In the genomic region with DNA sequence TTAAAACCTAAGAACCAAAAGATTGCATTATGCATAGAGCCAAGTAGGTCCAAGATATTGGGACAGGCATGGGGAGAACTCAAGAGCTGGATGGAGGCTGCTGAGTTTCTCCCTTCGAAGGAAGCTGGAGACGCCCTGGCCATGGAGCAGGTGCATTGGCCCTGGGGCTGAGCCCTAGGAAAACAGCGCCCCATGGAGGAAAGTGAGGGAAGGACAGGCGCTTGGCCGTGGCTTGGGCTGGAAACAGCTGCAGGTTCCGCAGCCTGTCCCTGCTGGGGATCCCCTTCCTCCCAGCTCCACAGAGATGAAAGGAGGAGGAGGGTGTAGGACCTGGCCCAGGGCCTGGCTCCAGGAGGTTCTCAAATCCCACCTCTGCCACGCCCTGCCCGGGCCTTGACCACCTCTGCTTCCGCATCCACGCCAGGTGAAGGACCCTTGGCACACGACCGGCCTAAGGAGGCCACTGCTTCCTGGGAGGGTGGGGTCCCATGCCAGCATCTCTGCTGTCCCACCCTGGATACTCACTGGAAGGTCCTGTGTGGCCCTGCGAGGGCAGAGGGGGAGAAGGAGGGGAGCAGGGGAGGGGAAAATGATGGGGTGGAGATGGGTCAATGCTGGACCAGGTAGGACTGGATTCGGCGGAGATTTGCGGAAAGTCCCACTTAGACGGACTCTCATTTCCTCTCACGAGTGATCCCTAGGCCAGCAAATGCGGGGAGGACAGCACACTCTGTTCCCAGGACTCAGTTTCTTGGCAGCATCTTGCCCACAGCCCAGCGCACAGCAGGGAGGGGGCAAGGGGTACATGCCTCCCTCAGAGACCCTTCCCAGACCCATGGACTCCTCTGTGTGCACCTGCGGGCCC, we compare ENCODE assay signal across 14 cellular contexts.
DNase-seq lines count a peak whose midpoint lies in the region; ATAC-seq and TF ChIP-seq lines count a peak whose summit lies in the region.
"Had no signal": no experiment of that assay in that cellular context is flagged by ENCODE, and none has a peak within 500 bp of the region (broad histone marks: within the 10 kb centered on the region; RNA-seq: fewer than 3 reads in every experiment).

No MANE protein-coding gene starts in this region.

- intact Hi-C loops in cardiac septum (cut with DNase I): no loop called here
- intact Hi-C loops in heart right ventricle (cut with DNase I): no loop called here

- H3K27me3 ChIP-seq in heart right ventricle: peaks cover 0 to 25% (median 4%) of the 10 kb centered on the region in 7 donors
- no peaks in the 10 kb centered on the region; the same call in 1 of the 2 replicates for H3K27me3 ChIP-seq in OCI-LY1 (ENCODE audit: insufficient read depth, low read length)
- peaks cover 0 to 4% (median 0%) of the 10 kb centered on the region in 4 donors for H3K27me3 ChIP-seq in liver (ENCODE audit: control insufficient read depth in 4 of 4, insufficient read depth in 4 of 4, low read length in 3 of 4)
- H3K27me3 ChIP-seq: vagina had no signal

- H3K79me2 ChIP-seq in OCI-LY1 (ENCODE audit: insufficient read depth, low read length): no peaks in the 10 kb centered on the region

- H3K9me2 ChIP-seq in OCI-LY1 (ENCODE audit: low read depth, low read length): no peaks in the 10 kb centered on the region

- H3K9me3 ChIP-seq in heart right ventricle (peaks cover 0 to 15% (median 5%) of the 10 kb centered on the region in 11 donors), OCI-LY1 (ENCODE audit: low read length) (no peaks in the 10 kb centered on the region), liver (ENCODE audit: control insufficient read depth in 4 of 4, low read length in 3 of 4) (peaks cover 0 to 7% (median 5%) of the 10 kb centered on the region in 4 donors)
- H3K9me3 ChIP-seq: vagina had no signal

- H3K27ac ChIP-seq in heart right ventricle (no peak overlapping the region), OCI-LY1 (ENCODE audit: low read depth, low read length, poor library complexity, severe bottlenecking) (no peak overlapping the region), liver (ENCODE audit: low read depth in 1 of 2, low read length in 2 of 2) (no peak overlapping the region)
- H3K27ac ChIP-seq: dorsolateral prefrontal cortex, vagina had no signal

- no peaks in the 10 kb centered on the region for H3F3A ChIP-seq in OCI-LY1 (ENCODE audit: insufficient read depth, low read length)

- no peak overlapping the region for H3K4me3 ChIP-seq in heart right ventricle
- H3K4me3 ChIP-seq in OCI-LY1 (ENCODE audit: low read depth, low read length, poor library complexity, severe bottlenecking): no peak overlapping the region
- no peak overlapping the region for H3K4me3 ChIP-seq in liver (ENCODE audit: low read depth in 1 of 3, low read length in 3 of 3)
- H3K4me3 ChIP-seq: dorsolateral prefrontal cortex, vagina had no signal

- DNase-seq in cardiac septum (ENCODE audit: low spot score): peak; percentile 63
- no peak for DNase-seq in heart right ventricle
- no peak for DNase-seq in activated CD4-positive, alpha-beta T cell treated with anti-CD3 and anti-CD28 coated beads, Interleukin-2, amount 50 U/mL, for 4 hours
- DNase-seq: Calu3; left cardiac atrium; NCI-H1694; stimulated activated CD4-positive, alpha-beta T cell treated with anti-CD3 and anti-CD28 coated beads, Interleukin-12 subunit alpha, Interleukin-12 subunit beta, amount 100 ng/mL, for 4 hours had no signal

- no peak overlapping the region for H3K4me2 ChIP-seq in OCI-LY1 (ENCODE audit: low read length)

- no peaks in the 10 kb centered on the region for H4K20me1 ChIP-seq in OCI-LY1 (ENCODE audit: insufficient read depth, low read length)

- H3K9ac ChIP-seq in OCI-LY1 (ENCODE audit: low read length) (no peak overlapping the region), liver (ENCODE audit: low read depth in 1 of 2, low read length in 2 of 2) (no peak overlapping the region)

- H3K4me1 ChIP-seq in heart right ventricle: no peaks in the 10 kb centered on the region
- no peaks in the 10 kb centered on the region for H3K4me1 ChIP-seq in OCI-LY1 (ENCODE audit: insufficient read depth, low read length, severe bottlenecking)
- H3K4me1 ChIP-seq in liver (ENCODE audit: control insufficient read depth in 4 of 4, insufficient read depth in 4 of 4, low read length in 3 of 4): no peaks in the 10 kb centered on the region
- H3K4me1 ChIP-seq: vagina had no signal

- ATAC-seq in heart right ventricle (no peak), HG02610 (IDR thresholded peaks at IDR 0.05; ENCODE audit: unreplicated experiment) (no peak), HG03442 (IDR thresholded peaks at IDR 0.05; ENCODE audit: unreplicated experiment) (no peak), HG03159 (IDR thresholded peaks at IDR 0.05; ENCODE audit: unreplicated experiment) (no peak)
- ATAC-seq: left cardiac atrium had no signal

- H2AFZ ChIP-seq in OCI-LY1 (ENCODE audit: low read length): no peak overlapping the region

- H3K36me3 ChIP-seq in heart right ventricle: no peaks in the 10 kb centered on the region
- no peaks in the 10 kb centered on the region for H3K36me3 ChIP-seq in OCI-LY1 (ENCODE audit: insufficient read depth, low read length)
- H3K36me3 ChIP-seq in liver (ENCODE audit: control insufficient read depth in 4 of 4, insufficient read depth in 3 of 4, low read depth in 1 of 4, low read length in 3 of 4): no peaks in the 10 kb centered on the region
- H3K36me3 ChIP-seq: vagina had no signal

- TF ChIP-seq CTCF in heart right ventricle (IDR thresholded peaks at IDR 0.05): peak in 1 of 9 donors; percentile 10
- TF ChIP-seq CTCF in OCI-LY1 (IDR thresholded peaks at IDR 0.05; ENCODE audit: low read length): peak; percentile 38; the same call in 1 of the 2 replicates
- TF ChIP-seq CTCF in liver (IDR thresholded peaks at IDR 0.05; ENCODE audit: low read depth, low read length, missing input control): peak; percentile 26

- 64 to 72% methylated on average over 21 of the region's 21 CpGs for WGBS in heart right ventricle, 2 donors
- 71% methylated on average over 21 of the region's 21 CpGs for WGBS in liver

- peak in 1 of 2 donors; percentile 67 for TF ChIP-seq RAD21 in liver (IDR thresholded peaks at IDR 0.05)

TF ChIP-seq in liver, 16 proteins besides CTCF, POLR2A, EP300 and RAD21:
- TF ChIP-seq, protein P1, sequence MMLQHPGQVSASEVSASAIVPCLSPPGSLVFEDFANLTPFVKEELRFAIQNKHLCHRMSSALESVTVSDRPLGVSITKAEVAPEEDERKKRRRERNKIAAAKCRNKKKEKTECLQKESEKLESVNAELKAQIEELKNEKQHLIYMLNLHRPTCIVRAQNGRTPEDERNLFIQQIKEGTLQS (IDR thresholded peaks at IDR 0.05): no peak
- TF ChIP-seq SP1 (IDR thresholded peaks at IDR 0.05): no peak
